Comparison of ENCODE assay signal across 1 cellular context in the genomic region with DNA sequence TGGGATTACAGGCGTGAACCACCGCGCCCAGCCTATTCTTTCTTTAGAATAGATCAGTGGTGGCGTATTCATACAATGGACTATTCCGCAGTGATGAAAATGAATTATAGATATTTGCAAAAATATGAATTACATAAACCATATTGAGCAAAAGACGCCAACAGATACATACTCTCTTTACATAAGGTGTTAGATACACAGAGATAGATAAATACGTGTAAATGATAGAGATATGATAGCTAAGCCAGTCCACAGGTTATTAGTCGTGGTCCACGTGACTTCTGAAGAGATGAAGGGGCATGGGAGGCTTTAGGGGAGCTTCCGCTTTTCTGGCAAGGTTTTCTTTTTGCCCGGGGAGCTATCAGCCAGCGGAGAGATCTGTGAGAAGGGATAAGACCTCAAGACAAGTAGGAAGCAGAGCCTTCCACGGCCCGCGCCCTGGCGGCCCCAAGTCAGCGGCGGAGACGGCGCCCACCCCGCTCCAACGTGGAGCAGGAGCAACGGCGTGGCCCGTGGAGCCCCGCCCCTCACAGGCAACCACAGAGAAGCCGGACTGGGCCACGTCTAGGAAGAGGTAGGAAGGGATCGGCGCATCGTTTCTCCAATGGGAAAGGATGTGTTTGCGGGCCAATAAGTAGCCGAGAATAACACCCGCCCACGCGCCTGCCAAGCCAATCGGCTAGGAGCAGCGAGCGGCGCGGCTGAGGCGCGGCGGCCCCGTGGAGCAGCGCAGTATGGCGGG.
TF ChIP-seq lines count a peak whose summit lies in the region.

A gene (plus strand): TSS at position 704 of the 742 bp plus-strand sequence. CDS start 31 bp downstream, at position 735.

TF ChIP-seq in HepG2, 621 proteins besides CTCF, POLR2A, EP300 and RAD21 (continued from another document):
- TF ChIP-seq ZMYM4 (CRISPR knock-in tag; IDR thresholded peaks at IDR 0.05) (peak; percentile 64; the same call in 1 of the 2 replicates), RCOR2 (CRISPR knock-in tag; IDR thresholded peaks at IDR 0.05) (no peak), RBAK (CRISPR knock-in tag; IDR thresholded peaks at IDR 0.05) (no peak), CEBPG (CRISPR knock-in tag; IDR thresholded peaks at IDR 0.05) (no peak), ELF4 (CRISPR knock-in tag; IDR thresholded peaks at IDR 0.05; ENCODE audit: borderline replicate concordance) (no peak), KDM2A (CRISPR knock-in tag; IDR thresholded peaks at IDR 0.05; ENCODE audit: borderline replicate concordance, low read depth) (peak; percentile 47; the same call in 1 of the 2 replicates), ZSCAN25 (CRISPR knock-in tag; IDR thresholded peaks at IDR 0.05) (no peak), NFIC (IDR thresholded peaks at IDR 0.05; ENCODE audit: low read length) (no peak), ZNF75D (CRISPR knock-in tag; IDR thresholded peaks at IDR 0.05; ENCODE audit: borderline replicate concordance) (no peak), MIER3 (CRISPR knock-in tag; IDR thresholded peaks at IDR 0.05; ENCODE audit: borderline replicate concordance) (no peak), ZNF550 (CRISPR knock-in tag; IDR thresholded peaks at IDR 0.05; ENCODE audit: borderline replicate concordance) (no peak), STAT5B (CRISPR knock-in tag; IDR thresholded peaks at IDR 0.05) (no peak), ZNF737 (CRISPR knock-in tag; IDR thresholded peaks at IDR 0.05; ENCODE audit: borderline replicate concordance) (no peak)
- TF ChIP-seq, protein P1, sequence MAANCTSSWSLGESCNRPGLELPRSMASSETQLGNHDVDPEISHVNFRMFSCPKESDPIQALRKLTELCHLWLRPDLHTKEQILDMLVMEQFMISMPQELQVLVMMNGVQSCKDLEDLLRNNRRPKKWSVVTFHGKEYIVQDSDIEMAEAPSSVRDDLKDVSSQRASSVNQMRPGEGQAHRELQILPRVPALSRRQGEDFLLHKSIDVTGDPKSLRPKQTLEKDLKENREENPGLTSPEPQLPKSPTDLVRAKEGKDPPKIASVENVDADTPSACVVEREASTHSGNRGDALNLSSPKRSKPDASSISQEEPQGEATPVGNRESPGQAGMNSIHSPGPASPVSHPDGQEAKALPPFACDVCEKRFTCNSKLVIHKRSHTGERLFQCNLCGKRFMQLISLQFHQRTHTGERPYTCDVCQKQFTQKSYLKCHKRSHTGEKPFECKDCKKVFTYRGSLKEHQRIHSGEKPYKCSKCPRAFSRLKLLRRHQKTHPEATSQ (CRISPR knock-in tag; IDR thresholded peaks at IDR 0.05; ENCODE audit: borderline replicate concordance) = no peak
- TF ChIP-seq, protein P2, sequence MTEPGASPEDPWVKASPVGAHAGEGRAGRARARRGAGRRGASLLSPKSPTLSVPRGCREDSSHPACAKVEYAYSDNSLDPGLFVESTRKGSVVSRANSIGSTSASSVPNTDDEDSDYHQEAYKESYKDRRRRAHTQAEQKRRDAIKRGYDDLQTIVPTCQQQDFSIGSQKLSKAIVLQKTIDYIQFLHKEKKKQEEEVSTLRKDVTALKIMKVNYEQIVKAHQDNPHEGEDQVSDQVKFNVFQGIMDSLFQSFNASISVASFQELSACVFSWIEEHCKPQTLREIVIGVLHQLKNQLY (CRISPR knock-in tag; IDR thresholded peaks at IDR 0.05) = no peak
- TF ChIP-seq, protein P3, sequence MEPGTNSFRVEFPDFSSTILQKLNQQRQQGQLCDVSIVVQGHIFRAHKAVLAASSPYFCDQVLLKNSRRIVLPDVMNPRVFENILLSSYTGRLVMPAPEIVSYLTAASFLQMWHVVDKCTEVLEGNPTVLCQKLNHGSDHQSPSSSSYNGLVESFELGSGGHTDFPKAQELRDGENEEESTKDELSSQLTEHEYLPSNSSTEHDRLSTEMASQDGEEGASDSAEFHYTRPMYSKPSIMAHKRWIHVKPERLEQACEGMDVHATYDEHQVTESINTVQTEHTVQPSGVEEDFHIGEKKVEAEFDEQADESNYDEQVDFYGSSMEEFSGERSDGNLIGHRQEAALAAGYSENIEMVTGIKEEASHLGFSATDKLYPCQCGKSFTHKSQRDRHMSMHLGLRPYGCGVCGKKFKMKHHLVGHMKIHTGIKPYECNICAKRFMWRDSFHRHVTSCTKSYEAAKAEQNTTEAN (CRISPR knock-in tag; conservative IDR thresholded peaks at IDR 0.05) = no peak
- TF ChIP-seq, protein P4, sequence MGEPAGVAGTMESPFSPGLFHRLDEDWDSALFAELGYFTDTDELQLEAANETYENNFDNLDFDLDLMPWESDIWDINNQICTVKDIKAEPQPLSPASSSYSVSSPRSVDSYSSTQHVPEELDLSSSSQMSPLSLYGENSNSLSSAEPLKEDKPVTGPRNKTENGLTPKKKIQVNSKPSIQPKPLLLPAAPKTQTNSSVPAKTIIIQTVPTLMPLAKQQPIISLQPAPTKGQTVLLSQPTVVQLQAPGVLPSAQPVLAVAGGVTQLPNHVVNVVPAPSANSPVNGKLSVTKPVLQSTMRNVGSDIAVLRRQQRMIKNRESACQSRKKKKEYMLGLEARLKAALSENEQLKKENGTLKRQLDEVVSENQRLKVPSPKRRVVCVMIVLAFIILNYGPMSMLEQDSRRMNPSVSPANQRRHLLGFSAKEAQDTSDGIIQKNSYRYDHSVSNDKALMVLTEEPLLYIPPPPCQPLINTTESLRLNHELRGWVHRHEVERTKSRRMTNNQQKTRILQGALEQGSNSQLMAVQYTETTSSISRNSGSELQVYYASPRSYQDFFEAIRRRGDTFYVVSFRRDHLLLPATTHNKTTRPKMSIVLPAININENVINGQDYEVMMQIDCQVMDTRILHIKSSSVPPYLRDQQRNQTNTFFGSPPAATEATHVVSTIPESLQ (CRISPR knock-in tag; conservative IDR thresholded peaks at IDR 0.05) = no peak
